19 cellular contexts compared by ENCODE assay signal in genomic region chr6:48962041-48962440, GRCh38.
A peak's percentile ranks its signal among the peaks of the same experiment; 100 is the strongest.
DNase-seq lines count a peak whose midpoint lies in the region; ATAC-seq, FAIRE-seq and TF ChIP-seq lines count a peak whose summit lies in the region.
"Had no signal": no experiment of that assay in that cellular context is flagged by ENCODE, and none has a peak within 500 bp of the region (broad histone marks: within the 10 kb centered on the region; RNA-seq: fewer than 3 reads in every experiment).

No MANE protein-coding gene starts in this region.

- TF ChIP-seq EP300 in HepG2 (IDR thresholded peaks at IDR 0.05; ENCODE audit: low read depth in 2 of 2, low read length in 2 of 2) (no peak), HepG2 (CRISPR knock-in tag; IDR thresholded peaks at IDR 0.05; ENCODE audit: borderline replicate concordance) (no peak)

- ATAC-seq in HepG2 = no peak
- no peak for ATAC-seq in right lobe of liver
- ATAC-seq: A549 had no signal

- in situ Hi-C loops in HepG2 (cut with HindIII; ENCODE audit: extremely low pct_ligation_motif_present, low pct_unique_long_range_greater_than_20kb) = no loop called here

- no peak overlapping the region for H2AFZ ChIP-seq in HepG2 (ENCODE audit: low read length)
- H2AFZ ChIP-seq: PC-9 had no signal

- H3K79me2 ChIP-seq in HepG2 (ENCODE audit: insufficient read depth, low read length) = no peaks in the 10 kb centered on the region

- POLR2A ChIA-PET in HepG2 (lab: Yijun Ruan, JAX) = no interaction called here

- TF ChIP-seq CTCF in HepG2 (CRISPR knock-in tag; IDR thresholded peaks at IDR 0.05) (no peak), right lobe of liver (IDR thresholded peaks at IDR 0.05) (no peak)

- H3K4me2 ChIP-seq in HepG2 (ENCODE audit: low read depth, low read length) = no peak overlapping the region
- H3K4me2 ChIP-seq: A549, PC-9 had no signal

- H3K36me3 ChIP-seq in HepG2 (replicated peaks in 1 of 2; ENCODE audit: control insufficient read depth in 1 of 2, insufficient read depth in 2 of 2, low read length in 2 of 2) (no peaks in the 10 kb centered on the region), right lobe of liver (no peaks in the 10 kb centered on the region), SK-N-MC (ENCODE audit: insufficient read depth, low read length) (no peaks in the 10 kb centered on the region)
- no peaks in the 10 kb centered on the region for H3K36me3 ChIP-seq in effector memory CD4-positive, alpha-beta T cell (ENCODE audit: control insufficient read depth, insufficient read depth, low read length)
- H3K36me3 ChIP-seq: SJCRH30 had no signal

- no peaks in the 10 kb centered on the region for H3K27me3 ChIP-seq in HepG2 (ENCODE audit: control insufficient read depth in 1 of 2, insufficient read depth in 2 of 2, low read length in 2 of 2)
- H3K27me3 ChIP-seq in right lobe of liver = no peaks in the 10 kb centered on the region
- no peaks in the 10 kb centered on the region for H3K27me3 ChIP-seq in effector memory CD4-positive, alpha-beta T cell (replicated peaks; ENCODE audit: control insufficient read depth, insufficient read depth, low read length, poor library complexity, severe bottlenecking)
- H3K27me3 ChIP-seq: SJCRH30 had no signal

- H3K4me1 ChIP-seq in HepG2 (ENCODE audit: insufficient read depth, low read length) = no peaks in the 10 kb centered on the region
- H3K4me1 ChIP-seq in right lobe of liver = no peaks in the 10 kb centered on the region
- H3K4me1 ChIP-seq in effector memory CD4-positive, alpha-beta T cell (ENCODE audit: control insufficient read depth, insufficient read depth, low read length, poor library complexity, severe bottlenecking) = no peaks in the 10 kb centered on the region

- H3K4me3 ChIP-seq in HepG2 (replicated peaks in 1 of 3; ENCODE audit: insufficient read depth in 1 of 3, low read depth in 2 of 3, low read length in 3 of 3) = no peak overlapping the region
- H3K4me3 ChIP-seq in right lobe of liver = no peak overlapping the region
- peak overlapping the region; percentile 43 for H3K4me3 ChIP-seq in SK-N-MC
- H3K4me3 ChIP-seq in effector memory CD4-positive, alpha-beta T cell (ENCODE audit: insufficient read depth, low read depth, low read length, poor library complexity, severe bottlenecking) = no peak overlapping the region
- H3K4me3 ChIP-seq: A549, PC-9, SJCRH30 had no signal

- no peak for TF ChIP-seq RAD21 in HepG2 (CRISPR knock-in tag; IDR thresholded peaks at IDR 0.05)

- H3K9me3 ChIP-seq in HepG2 (ENCODE audit: low read length) (no peaks in the 10 kb centered on the region), right lobe of liver (no peaks in the 10 kb centered on the region), SK-N-MC (ENCODE audit: low read depth, low read length) (no peaks in the 10 kb centered on the region)
- H3K9me3 ChIP-seq in effector memory CD4-positive, alpha-beta T cell (ENCODE audit: control insufficient read depth, low read length) = no peaks in the 10 kb centered on the region
- H3K9me3 ChIP-seq: A549, SJCRH30 had no signal

- CTCF ChIA-PET in HepG2 (lab: Yijun Ruan, JAX; ENCODE audit: low intra/inter-chr PET ratio, low total read pairs) = no interaction called here

- WGBS in HepG2 (ENCODE audit: low lambda C conversion rate) = 2% methylated on average over 3 of the region's 3 CpGs
- WGBS in right lobe of liver (ENCODE audit: insufficient coverage, low coverage, low lambda C conversion rate, missing lambda C conversion rate) = 26% methylated on average over 3 of the region's 3 CpGs

- FAIRE-seq in HepG2 (lab: Jason Lieb, UNC) = no peak
- FAIRE-seq: A549 had no signal

- intact Hi-C loops in HepG2 (cut with micrococcal nuclease; ENCODE audit: unreplicated experiment) = no loop called here
- intact Hi-C loops in right lobe of liver (cut with DNase I) = no loop called here
- intact Hi-C loops in head of caudate nucleus (cut with DNase I) = no loop called here

- H3K9ac ChIP-seq in HepG2 (ENCODE audit: insufficient read depth, low read depth, low read length) (no peak overlapping the region), SK-N-MC (ENCODE audit: insufficient read length) (no peak overlapping the region)

- DNase-seq in HepG2 (ENCODE audit: low spot score) (no peak), right lobe of liver (no peak), NCI-H446 treated with DMSO at 0.1 percent for 48 hours (lab: John Stamatoyannopoulos, UW) (peak; percentile 83), SK-N-MC (ENCODE audit: low read depth, low spot score) (peak; percentile 86), DMS114 treated with DMSO at 0.1 percent for 48 hours (lab: John Stamatoyannopoulos, UW; ENCODE audit: unreplicated experiment) (no peak), DMS53 treated with DMSO at 0.1 percent for 48 hours (lab: John Stamatoyannopoulos, UW; ENCODE audit: unreplicated experiment) (no peak), head of caudate nucleus (no peak)
- DNase-seq in effector memory CD4-positive, alpha-beta T cell = no peak
- DNase-seq: C1 segment of cervical spinal cord, DMS 273 treated with DMSO at 0.1 percent for 48 hours, H9, KBM-7, NCI-H1092, NCI-H187, NCI-H526 treated with DMSO at 0.1 percent for 48 hours, SJCRH30, T-helper 2 cell had no signal

- BruUV-seq in HepG2 (replicated peaks; lab: Mats Ljungman, UMichigan) = no TSS peak

- no peak for TF ChIP-seq POLR2A in HepG2 (IDR thresholded peaks at IDR 0.05; ENCODE audit: insufficient read depth in 1 of 2, low read depth in 2 of 2, low read length in 2 of 2)
- no peak for TF ChIP-seq POLR2A in right lobe of liver (IDR thresholded peaks at IDR 0.05)

- H3K27ac ChIP-seq in HepG2 (ENCODE audit: extremely low read length, insufficient read depth, low read length) = no peak overlapping the region
- H3K27ac ChIP-seq in right lobe of liver = no peak overlapping the region
- H3K27ac ChIP-seq in SK-N-MC = peak overlapping the region; percentile 81
- H3K27ac ChIP-seq in effector memory CD4-positive, alpha-beta T cell (ENCODE audit: insufficient read depth, low read length, poor library complexity, severe bottlenecking) = no peak overlapping the region
- H3K27ac ChIP-seq: A549, PC-9, SJCRH30 had no signal

- no peaks in the 10 kb centered on the region for H4K20me1 ChIP-seq in HepG2 (ENCODE audit: insufficient read depth, low read length)

TF ChIP-seq in HepG2, 621 proteins besides CTCF, POLR2A, EP300 and RAD21:
- TF ChIP-seq ZNF136 (CRISPR knock-in tag; IDR thresholded peaks at IDR 0.05; ENCODE audit: low read depth) = no peak
- TF ChIP-seq CEBPB (IDR thresholded peaks at IDR 0.05; ENCODE audit: borderline replicate concordance, low read depth, low read length) = peak; percentile 37; the same call in 1 of the 2 replicates
- TF ChIP-seq CHD4 (IDR thresholded peaks at IDR 0.05; ENCODE audit: borderline replicate concordance, low read length) = no peak

Comparison
In these comparisons a context has a peak if more than half of its experiments do, and no peak if none do; other contexts are left out.
1. DNase-seq: peak in NCI-H446 treated with DMSO at 0.1 percent for 48 hours (single experiment) and SK-N-MC (single experiment); none in HepG2 (single experiment), right lobe of liver (0 of 3), DMS114 treated with DMSO at 0.1 percent for 48 hours (single experiment), effector memory CD4-positive, alpha-beta T cell (0 of 3), DMS53 treated with DMSO at 0.1 percent for 48 hours (single experiment) and head of caudate nucleus (0 of 42).